ENCODE assay signal across 1 cellular context in the genomic region with DNA sequence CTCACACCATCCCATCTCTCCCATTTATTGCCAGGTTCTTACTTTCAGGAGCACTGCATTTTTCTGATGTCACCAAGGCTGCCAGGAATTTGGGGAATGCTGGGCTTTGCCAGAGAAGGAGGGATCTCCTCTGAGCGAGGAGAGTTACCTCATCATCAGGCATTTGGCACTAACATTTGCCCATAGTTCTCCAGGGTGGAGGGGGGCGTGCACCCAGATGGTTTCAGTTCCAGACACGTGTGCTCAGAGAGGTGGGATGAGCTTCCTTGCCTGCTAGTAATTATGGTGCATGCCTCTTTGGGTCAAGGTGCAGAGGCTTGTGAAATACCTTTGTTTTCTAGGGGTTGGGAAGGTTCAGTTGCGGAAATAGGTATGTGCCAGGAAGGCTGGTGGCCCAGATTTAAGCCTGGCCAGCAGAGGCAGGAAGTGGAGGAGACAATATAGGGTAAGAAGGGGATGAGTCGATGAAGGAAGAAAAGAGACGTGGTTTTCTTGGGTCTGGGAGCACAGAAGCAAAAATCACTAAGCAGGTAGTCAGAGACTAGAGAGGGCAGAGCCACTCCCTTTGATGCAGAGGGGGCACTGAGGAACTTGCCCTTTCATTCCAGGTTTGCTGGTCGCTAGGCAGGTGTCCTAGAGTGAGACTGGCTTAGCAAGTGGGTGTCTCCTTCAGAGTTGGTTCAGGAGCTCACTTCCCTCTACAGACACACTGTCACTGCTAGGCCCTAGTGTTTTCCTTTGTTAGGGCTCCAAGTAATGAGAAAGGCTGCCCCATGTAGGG.
A peak's percentile ranks its signal among the peaks of the same experiment; 100 is the strongest.
TF ChIP-seq lines count a peak whose summit lies in the region.

No MANE protein-coding gene starts in this region.

TF ChIP-seq in H1, 55 proteins besides CTCF, POLR2A, EP300 and RAD21 (continued from another document):
- TF ChIP-seq, protein P1, sequence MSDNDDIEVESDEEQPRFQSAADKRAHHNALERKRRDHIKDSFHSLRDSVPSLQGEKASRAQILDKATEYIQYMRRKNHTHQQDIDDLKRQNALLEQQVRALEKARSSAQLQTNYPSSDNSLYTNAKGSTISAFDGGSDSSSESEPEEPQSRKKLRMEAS (IDR thresholded peaks at IDR 0.05), result no peak; the same call in 1 of the 2 replicates
- TF ChIP-seq FOSL1 (IDR thresholded peaks at IDR 0.05; ENCODE audit: insufficient read depth, low read depth, low read length) (no peak), KDM5A (IDR thresholded peaks at IDR 0.05; ENCODE audit: low read length) (no peak), ATF2 (IDR thresholded peaks at IDR 0.05; ENCODE audit: low read length) (peak; percentile 77; the same call in 1 of the 2 replicates), RNF2 (IDR thresholded peaks at IDR 0.05; ENCODE audit: borderline replicate concordance, low read depth, low read length, missing control alignments, poor library complexity, severe bottlenecking) (no peak), ASH2L (IDR thresholded peaks at IDR 0.05; ENCODE audit: low read length) (peak; percentile 65), RFX5 (IDR thresholded peaks at IDR 0.05; ENCODE audit: borderline replicate concordance, low read depth, low read length) (no peak), HDAC6 (IDR thresholded peaks at IDR 0.05; ENCODE audit: low read depth, low read length) (no peak), SRF (IDR thresholded peaks at IDR 0.05; ENCODE audit: low read depth, low read length) (no peak), PHF8 (conservative IDR thresholded peaks at IDR 0.05; ENCODE audit: low read depth, low read length) (no peak), CHD1 (IDR thresholded peaks at IDR 0.05; ENCODE audit: low read depth, low read length) (no peak), SP1 (IDR thresholded peaks at IDR 0.05; ENCODE audit: low read depth, low read length) (peak; percentile 43; the same call in 1 of the 2 replicates), EZH2 (IDR thresholded peaks at IDR 0.05; ENCODE audit: low read depth, low read length, severe bottlenecking) (no peak), ZNF274 (IDR thresholded peaks at IDR 0.05; ENCODE audit: borderline replicate concordance, extremely low read depth, low read length) (no peak), RXRA (IDR thresholded peaks at IDR 0.05; ENCODE audit: insufficient read depth, low read depth, low read length) (no peak), HDAC2 (IDR thresholded peaks at IDR 0.05; ENCODE audit: borderline replicate concordance in 1 of 2, low read depth in 2 of 2, low read length in 2 of 2) (no peak), KDM4A (IDR thresholded peaks at IDR 0.05; ENCODE audit: low read depth, low read length, severe bottlenecking) (no peak), MAFK (IDR thresholded peaks at IDR 0.05; ENCODE audit: low read depth, low read length) (no peak), CTBP2 (IDR thresholded peaks at IDR 0.05; ENCODE audit: borderline replicate concordance, insufficient read depth, insufficient read length, low read length) (no peak), NANOG (IDR thresholded peaks at IDR 0.05; ENCODE audit: insufficient read depth, low read depth, low read length, poor library complexity, severe bottlenecking) (no peak), SUZ12 (IDR thresholded peaks at IDR 0.05; ENCODE audit: low read length) (no peak), SAP30 (IDR thresholded peaks at IDR 0.05; ENCODE audit: insufficient read depth, insufficient replicate concordance, low read length) (no peak), EGR1 (IDR thresholded peaks at IDR 0.05; ENCODE audit: borderline replicate concordance, low read depth, low read length) (no peak), JUND (IDR thresholded peaks at IDR 0.05; ENCODE audit: low read length) (peak; percentile 82), SP2 (IDR thresholded peaks at IDR 0.05; ENCODE audit: low read length) (no peak), TEAD4 (IDR thresholded peaks at IDR 0.05; ENCODE audit: low read depth, low read length) (peak; percentile 99), BRCA1 (IDR thresholded peaks at IDR 0.05; ENCODE audit: low read depth, low read length) (no peak), SIN3A (conservative IDR thresholded peaks at IDR 0.05 in 1 of 2, IDR thresholded peaks at IDR 0.05 in 1 of 2; ENCODE audit: low read depth in 1 of 2, low read length in 2 of 2) (peak in 1 of 2 experiments; percentile 49; a peak in 1 of 4 replicates), TAF1 (IDR thresholded peaks at IDR 0.05; ENCODE audit: low read depth, low read length) (0 out of 2 replicates have a peak, but pooled peaks have one; percentile 33), CEBPB (IDR thresholded peaks at IDR 0.05; ENCODE audit: low read depth, low read length) (peak; percentile 80), GTF2F1 (IDR thresholded peaks at IDR 0.05; ENCODE audit: borderline replicate concordance, low read depth, low read length) (no peak), TCF12 (IDR thresholded peaks at IDR 0.05; ENCODE audit: low read depth, low read length) (no peak), NRF1 (IDR thresholded peaks at IDR 0.05; ENCODE audit: low read depth, low read length) (no peak), TAF7 (optimal IDR thresholded peaks at IDR 0.05; ENCODE audit: borderline replicate concordance, low read depth, low read length) (no peak), RBBP5 (IDR thresholded peaks at IDR 0.05; ENCODE audit: borderline replicate concordance, low read depth, low read length) (0 out of 2 replicates have a peak, but pooled peaks have one; percentile 36), POLR2AphosphoS5 (IDR thresholded peaks at IDR 0.05; ENCODE audit: low read depth, low read length) (peak; percentile 44; the same call in 1 of the 2 replicates), TBP (IDR thresholded peaks at IDR 0.05; ENCODE audit: low read depth, low read length) (no peak), YY1 (IDR thresholded peaks at IDR 0.05; ENCODE audit: low read depth, low read length) (no peak), CBX8 (IDR thresholded peaks at IDR 0.05; ENCODE audit: borderline replicate concordance, low read depth, low read length) (no peak), JUN (IDR thresholded peaks at IDR 0.05; ENCODE audit: low read depth, low read length) (no peak), BCL11A (IDR thresholded peaks at IDR 0.05; ENCODE audit: low read depth in 2 of 2, low read length in 2 of 2) (no peak), KDM1A (IDR thresholded peaks at IDR 0.05; ENCODE audit: borderline replicate concordance, low read length) (no peak), BACH1 (IDR thresholded peaks at IDR 0.05; ENCODE audit: low read length) (no peak)
- TF ChIP-seq, protein P2, sequence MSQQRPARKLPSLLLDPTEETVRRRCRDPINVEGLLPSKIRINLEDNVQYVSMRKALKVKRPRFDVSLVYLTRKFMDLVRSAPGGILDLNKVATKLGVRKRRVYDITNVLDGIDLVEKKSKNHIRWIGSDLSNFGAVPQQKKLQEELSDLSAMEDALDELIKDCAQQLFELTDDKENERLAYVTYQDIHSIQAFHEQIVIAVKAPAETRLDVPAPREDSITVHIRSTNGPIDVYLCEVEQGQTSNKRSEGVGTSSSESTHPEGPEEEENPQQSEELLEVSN (IDR thresholded peaks at IDR 0.05), result no peak
- TF ChIP-seq, protein P3, sequence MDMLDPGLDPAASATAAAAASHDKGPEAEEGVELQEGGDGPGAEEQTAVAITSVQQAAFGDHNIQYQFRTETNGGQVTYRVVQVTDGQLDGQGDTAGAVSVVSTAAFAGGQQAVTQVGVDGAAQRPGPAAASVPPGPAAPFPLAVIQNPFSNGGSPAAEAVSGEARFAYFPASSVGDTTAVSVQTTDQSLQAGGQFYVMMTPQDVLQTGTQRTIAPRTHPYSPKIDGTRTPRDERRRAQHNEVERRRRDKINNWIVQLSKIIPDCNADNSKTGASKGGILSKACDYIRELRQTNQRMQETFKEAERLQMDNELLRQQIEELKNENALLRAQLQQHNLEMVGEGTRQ (IDR thresholded peaks at IDR 0.05; ENCODE audit: low read length), result no peak
- TF ChIP-seq, protein P4, sequence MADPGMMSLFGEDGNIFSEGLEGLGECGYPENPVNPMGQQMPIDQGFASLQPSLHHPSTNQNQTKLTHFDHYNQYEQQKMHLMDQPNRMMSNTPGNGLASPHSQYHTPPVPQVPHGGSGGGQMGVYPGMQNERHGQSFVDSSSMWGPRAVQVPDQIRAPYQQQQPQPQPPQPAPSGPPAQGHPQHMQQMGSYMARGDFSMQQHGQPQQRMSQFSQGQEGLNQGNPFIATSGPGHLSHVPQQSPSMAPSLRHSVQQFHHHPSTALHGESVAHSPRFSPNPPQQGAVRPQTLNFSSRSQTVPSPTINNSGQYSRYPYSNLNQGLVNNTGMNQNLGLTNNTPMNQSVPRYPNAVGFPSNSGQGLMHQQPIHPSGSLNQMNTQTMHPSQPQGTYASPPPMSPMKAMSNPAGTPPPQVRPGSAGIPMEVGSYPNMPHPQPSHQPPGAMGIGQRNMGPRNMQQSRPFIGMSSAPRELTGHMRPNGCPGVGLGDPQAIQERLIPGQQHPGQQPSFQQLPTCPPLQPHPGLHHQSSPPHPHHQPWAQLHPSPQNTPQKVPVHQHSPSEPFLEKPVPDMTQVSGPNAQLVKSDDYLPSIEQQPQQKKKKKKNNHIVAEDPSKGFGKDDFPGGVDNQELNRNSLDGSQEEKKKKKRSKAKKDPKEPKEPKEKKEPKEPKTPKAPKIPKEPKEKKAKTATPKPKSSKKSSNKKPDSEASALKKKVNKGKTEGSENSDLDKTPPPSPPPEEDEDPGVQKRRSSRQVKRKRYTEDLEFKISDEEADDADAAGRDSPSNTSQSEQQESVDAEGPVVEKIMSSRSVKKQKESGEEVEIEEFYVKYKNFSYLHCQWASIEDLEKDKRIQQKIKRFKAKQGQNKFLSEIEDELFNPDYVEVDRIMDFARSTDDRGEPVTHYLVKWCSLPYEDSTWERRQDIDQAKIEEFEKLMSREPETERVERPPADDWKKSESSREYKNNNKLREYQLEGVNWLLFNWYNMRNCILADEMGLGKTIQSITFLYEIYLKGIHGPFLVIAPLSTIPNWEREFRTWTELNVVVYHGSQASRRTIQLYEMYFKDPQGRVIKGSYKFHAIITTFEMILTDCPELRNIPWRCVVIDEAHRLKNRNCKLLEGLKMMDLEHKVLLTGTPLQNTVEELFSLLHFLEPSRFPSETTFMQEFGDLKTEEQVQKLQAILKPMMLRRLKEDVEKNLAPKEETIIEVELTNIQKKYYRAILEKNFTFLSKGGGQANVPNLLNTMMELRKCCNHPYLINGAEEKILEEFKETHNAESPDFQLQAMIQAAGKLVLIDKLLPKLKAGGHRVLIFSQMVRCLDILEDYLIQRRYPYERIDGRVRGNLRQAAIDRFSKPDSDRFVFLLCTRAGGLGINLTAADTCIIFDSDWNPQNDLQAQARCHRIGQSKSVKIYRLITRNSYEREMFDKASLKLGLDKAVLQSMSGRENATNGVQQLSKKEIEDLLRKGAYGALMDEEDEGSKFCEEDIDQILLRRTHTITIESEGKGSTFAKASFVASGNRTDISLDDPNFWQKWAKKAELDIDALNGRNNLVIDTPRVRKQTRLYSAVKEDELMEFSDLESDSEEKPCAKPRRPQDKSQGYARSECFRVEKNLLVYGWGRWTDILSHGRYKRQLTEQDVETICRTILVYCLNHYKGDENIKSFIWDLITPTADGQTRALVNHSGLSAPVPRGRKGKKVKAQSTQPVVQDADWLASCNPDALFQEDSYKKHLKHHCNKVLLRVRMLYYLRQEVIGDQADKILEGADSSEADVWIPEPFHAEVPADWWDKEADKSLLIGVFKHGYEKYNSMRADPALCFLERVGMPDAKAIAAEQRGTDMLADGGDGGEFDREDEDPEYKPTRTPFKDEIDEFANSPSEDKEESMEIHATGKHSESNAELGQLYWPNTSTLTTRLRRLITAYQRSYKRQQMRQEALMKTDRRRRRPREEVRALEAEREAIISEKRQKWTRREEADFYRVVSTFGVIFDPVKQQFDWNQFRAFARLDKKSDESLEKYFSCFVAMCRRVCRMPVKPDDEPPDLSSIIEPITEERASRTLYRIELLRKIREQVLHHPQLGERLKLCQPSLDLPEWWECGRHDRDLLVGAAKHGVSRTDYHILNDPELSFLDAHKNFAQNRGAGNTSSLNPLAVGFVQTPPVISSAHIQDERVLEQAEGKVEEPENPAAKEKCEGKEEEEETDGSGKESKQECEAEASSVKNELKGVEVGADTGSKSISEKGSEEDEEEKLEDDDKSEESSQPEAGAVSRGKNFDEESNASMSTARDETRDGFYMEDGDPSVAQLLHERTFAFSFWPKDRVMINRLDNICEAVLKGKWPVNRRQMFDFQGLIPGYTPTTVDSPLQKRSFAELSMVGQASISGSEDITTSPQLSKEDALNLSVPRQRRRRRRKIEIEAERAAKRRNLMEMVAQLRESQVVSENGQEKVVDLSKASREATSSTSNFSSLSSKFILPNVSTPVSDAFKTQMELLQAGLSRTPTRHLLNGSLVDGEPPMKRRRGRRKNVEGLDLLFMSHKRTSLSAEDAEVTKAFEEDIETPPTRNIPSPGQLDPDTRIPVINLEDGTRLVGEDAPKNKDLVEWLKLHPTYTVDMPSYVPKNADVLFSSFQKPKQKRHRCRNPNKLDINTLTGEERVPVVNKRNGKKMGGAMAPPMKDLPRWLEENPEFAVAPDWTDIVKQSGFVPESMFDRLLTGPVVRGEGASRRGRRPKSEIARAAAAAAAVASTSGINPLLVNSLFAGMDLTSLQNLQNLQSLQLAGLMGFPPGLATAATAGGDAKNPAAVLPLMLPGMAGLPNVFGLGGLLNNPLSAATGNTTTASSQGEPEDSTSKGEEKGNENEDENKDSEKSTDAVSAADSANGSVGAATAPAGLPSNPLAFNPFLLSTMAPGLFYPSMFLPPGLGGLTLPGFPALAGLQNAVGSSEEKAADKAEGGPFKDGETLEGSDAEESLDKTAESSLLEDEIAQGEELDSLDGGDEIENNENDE (IDR thresholded peaks at IDR 0.05; ENCODE audit: insufficient replicate concordance, low read length), result no peak
- TF ChIP-seq, protein P5, sequence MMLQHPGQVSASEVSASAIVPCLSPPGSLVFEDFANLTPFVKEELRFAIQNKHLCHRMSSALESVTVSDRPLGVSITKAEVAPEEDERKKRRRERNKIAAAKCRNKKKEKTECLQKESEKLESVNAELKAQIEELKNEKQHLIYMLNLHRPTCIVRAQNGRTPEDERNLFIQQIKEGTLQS (IDR thresholded peaks at IDR 0.05; ENCODE audit: insufficient read depth, low read depth, low read length), result 0 out of 2 replicates have a peak, but pooled peaks have one; percentile 43
